ENCODE assay signal across 29 cellular contexts in genomic region chr21:27110956-27111355, GRCh38.
"Had no signal": no experiment of that assay in that cellular context is flagged by ENCODE, and none has a peak within 500 bp of the region (broad histone marks: within the 10 kb centered on the region; RNA-seq: fewer than 3 reads in every experiment).

No MANE protein-coding gene starts in this region.

- H3K4me1 Mint-ChIP-seq: immature natural killer cell; stimulated activated naive B cell treated with anti-CD40 and anti-IgM and Interleukin-4, amounts not matched to agents 10 μg/mL and 1 μg/mL and 100 μg/mL, for 72 hours had no signal

- H3K27me3 ChIP-seq: cardiac muscle cell, colonic mucosa, dorsolateral prefrontal cortex, gastroesophageal sphincter, ovary, stomach, thyroid gland, upper lobe of left lung had no signal

- H3K27ac Mint-ChIP-seq: activated naive CD4-positive, alpha-beta T cell treated with anti-CD3 and anti-CD28 coated beads, Interleukin-2, amount 50 U/mL, for 72 hours; activated T-cell treated with anti-CD3 and anti-CD28 coated beads, Interleukin-2, amount 50 U/mL, for 72 hours; brain; immature natural killer cell; stimulated activated naive B cell treated with anti-CD40 and anti-IgM and Interleukin-4, amounts not matched to agents 10 μg/mL and 1 μg/mL and 100 μg/mL, for 72 hours; T-helper 2 cell treated with Interferon-gamma antibody and Interleukin-4, amounts not matched to agents 5 μg/mL and 100 μg/mL, for 36 hours had no signal

- H3K4me3 Mint-ChIP-seq: activated T-cell treated with anti-CD3 and anti-CD28 coated beads, Interleukin-2, amount 50 U/mL, for 72 hours; brain; immature natural killer cell; stimulated activated naive B cell treated with anti-CD40 and anti-IgM and Interleukin-4, amounts not matched to agents 10 μg/mL and 1 μg/mL and 100 μg/mL, for 72 hours; T-helper 2 cell treated with Interferon-gamma antibody and Interleukin-4, amounts not matched to agents 5 μg/mL and 100 μg/mL, for 36 hours had no signal

- DNase-seq: activated CD4-positive, alpha-beta T cell treated with anti-CD3 and anti-CD28 coated beads for 4 hours; activated CD4-positive, alpha-beta T cell treated with anti-CD3 and anti-CD28 coated beads, Interleukin-2, amount 50 U/mL, for 4 hours; activated naive CD4-positive, alpha-beta T cell; activated T-cell treated with anti-CD3 and anti-CD28 coated beads for 4 hours; activated T-cell treated with anti-CD3 and anti-CD28 coated beads, Interleukin-2, amount 50 U/mL, for 72 hours; aorta; cerebellar nuclear complex; colonic mucosa; dorsolateral prefrontal cortex; effector memory CD4-positive, alpha-beta T cell; head of caudate nucleus; hippocampal formation; immature natural killer cell; left ventricle myocardium superior; ovary; stimulated activated CD4-positive, alpha-beta T cell treated with anti-CD3 and anti-CD28 coated beads, Interleukin-1b, Interleukin-23, amount 100 ng/mL, for 48 hours; stimulated activated CD4-positive, alpha-beta T cell treated with anti-CD3 and anti-CD28 coated beads, Interleukin-4, amount 100 ng/mL, for 4 hours; stimulated activated naive B cell treated with anti-CD40 and anti-IgM and Interleukin-4, amounts not matched to agents 10 μg/mL and 1 μg/mL and 100 μg/mL, for 72 hours; stomach; T-helper 1 cell; thyroid gland; upper lobe of left lung had no signal

- H3K36me3 Mint-ChIP-seq: activated naive CD4-positive, alpha-beta T cell treated with anti-CD3 and anti-CD28 coated beads, Interleukin-2, amount 50 U/mL, for 72 hours; brain; immature natural killer cell; stimulated activated naive B cell treated with anti-CD40 and anti-IgM and Interleukin-4, amounts not matched to agents 10 μg/mL and 1 μg/mL and 100 μg/mL, for 72 hours had no signal

- H3K9me3 Mint-ChIP-seq: brain had no signal

- ATAC-seq: activated naive CD4-positive, alpha-beta T cell treated with anti-CD3 and anti-CD28 coated beads, Interleukin-2, amount 50 U/mL, for 72 hours; activated T-cell treated with anti-CD3 and anti-CD28 coated beads, Interleukin-2, amount 50 U/mL, for 72 hours; gastroesophageal sphincter; left ventricle myocardium superior; stimulated activated naive B cell treated with anti-CD40 and anti-IgM and Interleukin-4, amounts not matched to agents 10 μg/mL and 1 μg/mL and 100 μg/mL, for 72 hours had no signal

- H3K36me3 ChIP-seq: cardiac muscle cell, colonic mucosa, gastroesophageal sphincter, ovary, prostate gland, stomach, thyroid gland, upper lobe of left lung had no signal

- H3K4me1 ChIP-seq: colonic mucosa, prostate gland, stomach, thyroid gland, upper lobe of left lung had no signal

- H3K27ac ChIP-seq: cardiac muscle cell, colonic mucosa, dorsolateral prefrontal cortex, gastroesophageal sphincter, ovary, prostate gland, stomach, thyroid gland, upper lobe of left lung had no signal

- H3K4me3 ChIP-seq: cardiac muscle cell, colonic mucosa, dorsolateral prefrontal cortex, gastroesophageal sphincter, ovary, prostate gland, smooth muscle cell, stomach, thyroid gland, upper lobe of left lung had no signal

- H3K9me3 ChIP-seq: colonic mucosa, gastroesophageal sphincter, ovary, prostate gland, stomach, thyroid gland, upper lobe of left lung had no signal

- H3K4me2 ChIP-seq: smooth muscle cell had no signal

- H3K27me3 Mint-ChIP-seq: stimulated activated naive B cell treated with anti-CD40 and anti-IgM and Interleukin-4, amounts not matched to agents 10 μg/mL and 1 μg/mL and 100 μg/mL, for 72 hours had no signal
